ENCODE assay signal across 1 cellular context in genomic region chr10:855079-855478, GRCh38.
TF ChIP-seq lines count a peak whose summit lies in the region.

No MANE protein-coding gene starts in this region.

TF ChIP-seq in HEK293, 187 proteins besides CTCF, POLR2A, EP300 and RAD21 (continued from another document):
- TF ChIP-seq, protein P1, sequence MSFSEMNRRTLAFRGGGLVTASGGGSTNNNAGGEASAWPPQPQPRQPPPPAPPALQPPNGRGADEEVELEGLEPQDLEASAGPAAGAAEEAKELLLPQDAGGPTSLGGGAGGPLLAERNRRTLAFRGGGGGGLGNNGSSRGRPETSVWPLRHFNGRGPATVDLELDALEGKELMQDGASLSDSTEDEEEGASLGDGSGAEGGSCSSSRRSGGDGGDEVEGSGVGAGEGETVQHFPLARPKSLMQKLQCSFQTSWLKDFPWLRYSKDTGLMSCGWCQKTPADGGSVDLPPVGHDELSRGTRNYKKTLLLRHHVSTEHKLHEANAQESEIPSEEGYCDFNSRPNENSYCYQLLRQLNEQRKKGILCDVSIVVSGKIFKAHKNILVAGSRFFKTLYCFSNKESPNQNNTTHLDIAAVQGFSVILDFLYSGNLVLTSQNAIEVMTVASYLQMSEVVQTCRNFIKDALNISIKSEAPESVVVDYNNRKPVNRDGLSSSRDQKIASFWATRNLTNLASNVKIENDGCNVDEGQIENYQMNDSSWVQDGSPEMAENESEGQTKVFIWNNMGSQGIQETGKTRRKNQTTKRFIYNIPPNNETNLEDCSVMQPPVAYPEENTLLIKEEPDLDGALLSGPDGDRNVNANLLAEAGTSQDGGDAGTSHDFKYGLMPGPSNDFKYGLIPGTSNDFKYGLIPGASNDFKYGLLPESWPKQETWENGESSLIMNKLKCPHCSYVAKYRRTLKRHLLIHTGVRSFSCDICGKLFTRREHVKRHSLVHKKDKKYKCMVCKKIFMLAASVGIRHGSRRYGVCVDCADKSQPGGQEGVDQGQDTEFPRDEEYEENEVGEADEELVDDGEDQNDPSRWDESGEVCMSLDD (tag by site-specific recombination; IDR thresholded peaks at IDR 0.05), result no peak
- peak; percentile 55 for TF ChIP-seq PRDM1 (tag by site-specific recombination; IDR thresholded peaks at IDR 0.05)
